Comparison of ENCODE assay signal across 1 cellular context in the genomic region with DNA sequence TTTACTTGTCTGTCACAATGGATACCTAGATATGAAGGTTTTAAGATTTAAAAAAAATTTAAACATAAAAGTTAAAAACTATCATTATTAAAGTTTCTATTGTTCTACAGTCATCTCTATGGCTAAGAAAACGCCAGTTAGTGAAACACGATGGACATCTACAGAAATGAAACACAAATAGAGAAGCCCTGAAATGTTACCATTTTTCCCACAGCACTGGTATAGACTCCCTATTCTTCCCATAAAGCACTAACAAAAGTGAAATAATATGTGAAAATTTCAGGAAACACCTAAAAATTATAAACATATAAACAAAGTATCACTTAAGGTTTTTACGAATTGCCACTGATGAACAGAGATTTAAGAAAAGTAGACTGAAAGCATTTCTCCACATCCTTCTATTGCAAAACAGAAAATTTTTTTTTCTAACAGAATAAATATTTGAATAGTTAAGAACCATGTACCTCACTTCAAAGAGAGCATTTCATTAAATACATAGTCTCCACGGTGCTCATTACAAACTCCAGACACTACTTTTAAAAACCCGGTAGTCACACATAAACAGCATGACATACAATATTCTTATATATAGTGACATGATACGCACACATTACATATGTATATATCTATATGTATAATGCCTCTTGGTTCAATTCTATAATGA.
A peak's percentile ranks its signal among the peaks of the same experiment; 100 is the strongest.
TF ChIP-seq lines count a peak whose summit lies in the region.

No MANE protein-coding gene starts in this region.

TF ChIP-seq in HepG2, 621 proteins besides CTCF, POLR2A, EP300 and RAD21 (continued from another document and continues in another):
- TF ChIP-seq, protein P1, sequence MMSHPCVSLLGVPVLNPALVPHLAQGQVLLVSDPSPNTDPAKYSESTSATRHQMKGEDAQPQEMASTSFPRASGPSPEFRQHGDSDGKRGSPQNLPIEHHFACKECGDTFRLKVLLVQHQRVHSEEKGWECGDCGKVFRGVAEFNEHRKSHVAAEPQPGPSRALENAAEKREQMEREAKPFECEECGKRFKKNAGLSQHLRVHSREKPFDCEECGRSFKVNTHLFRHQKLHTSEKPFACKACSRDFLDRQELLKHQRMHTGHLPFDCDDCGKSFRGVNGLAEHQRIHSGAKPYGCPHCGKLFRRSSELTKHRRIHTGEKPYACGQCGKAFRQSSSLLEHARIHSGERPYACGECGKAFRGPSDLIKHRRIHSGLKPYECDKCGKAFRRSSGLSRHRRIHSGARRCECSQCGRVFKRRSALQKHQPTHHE (CRISPR knock-in tag; IDR thresholded peaks at IDR 0.05; ENCODE audit: borderline replicate concordance) = no peak
- TF ChIP-seq ZNF558 (CRISPR knock-in tag; IDR thresholded peaks at IDR 0.05; ENCODE audit: borderline replicate concordance) (no peak), ZNF83 (CRISPR knock-in tag; IDR thresholded peaks at IDR 0.05; ENCODE audit: borderline replicate concordance) (no peak), SIX1 (CRISPR knock-in tag; IDR thresholded peaks at IDR 0.05; ENCODE audit: borderline replicate concordance) (peak; percentile 75; the same call in 1 of the 2 replicates), ARNT (IDR thresholded peaks at IDR 0.05) (no peak), EED (CRISPR knock-in tag; IDR thresholded peaks at IDR 0.05) (no peak), ATF1 (CRISPR knock-in tag; IDR thresholded peaks at IDR 0.05) (0 out of 2 replicates have a peak, but pooled peaks have one; percentile 10), KMT2B (CRISPR knock-in tag; IDR thresholded peaks at IDR 0.05) (no peak), REL (CRISPR knock-in tag; conservative IDR thresholded peaks at IDR 0.05) (no peak), ZFP1 (CRISPR knock-in tag; IDR thresholded peaks at IDR 0.05) (no peak), ZNF614 (CRISPR knock-in tag; IDR thresholded peaks at IDR 0.05; ENCODE audit: borderline replicate concordance) (no peak), SP5 (CRISPR knock-in tag; IDR thresholded peaks at IDR 0.05; ENCODE audit: borderline replicate concordance, low read depth) (no peak), TBX3 (IDR thresholded peaks at IDR 0.05; ENCODE audit: borderline replicate concordance) (peak; percentile 62; the same call in 1 of the 2 replicates), HDAC2 (CRISPR knock-in tag; IDR thresholded peaks at IDR 0.05) (peak; percentile 73; the same call in 1 of the 2 replicates), NCOA1 (CRISPR knock-in tag; IDR thresholded peaks at IDR 0.05) (no peak), ZNF138 (CRISPR knock-in tag; IDR thresholded peaks at IDR 0.05; ENCODE audit: low read depth) (no peak), ZMYM3 (CRISPR knock-in tag; IDR thresholded peaks at IDR 0.05) (no peak), ZNF335 (CRISPR knock-in tag; IDR thresholded peaks at IDR 0.05) (no peak), NR2F2 (IDR thresholded peaks at IDR 0.05; ENCODE audit: borderline replicate concordance, low read depth) (peak; percentile 50; the same call in 1 of the 2 replicates), NFATC3 (CRISPR knock-in tag; IDR thresholded peaks at IDR 0.05) (no peak), ZNF883 (CRISPR knock-in tag; IDR thresholded peaks at IDR 0.05; ENCODE audit: not compliant biosample characterization) (no peak), CHD2 (IDR thresholded peaks at IDR 0.05; ENCODE audit: low read depth, low read length) (no peak), GZF1 (CRISPR knock-in tag; IDR thresholded peaks at IDR 0.05) (no peak), BORCS8-MEF2B (CRISPR knock-in tag; IDR thresholded peaks at IDR 0.05) (no peak), THAP11 (CRISPR knock-in tag; IDR thresholded peaks at IDR 0.05) (peak; percentile 52), TEAD2 (CRISPR knock-in tag; IDR thresholded peaks at IDR 0.05) (no peak), ZNF577 (CRISPR knock-in tag; IDR thresholded peaks at IDR 0.05; ENCODE audit: borderline replicate concordance, low read depth) (no peak), ZSCAN21 (CRISPR knock-in tag; IDR thresholded peaks at IDR 0.05; ENCODE audit: borderline replicate concordance) (no peak), ZNF652 (CRISPR knock-in tag; IDR thresholded peaks at IDR 0.05; ENCODE audit: borderline replicate concordance, low read depth) (no peak), MAZ (IDR thresholded peaks at IDR 0.05; ENCODE audit: borderline replicate concordance, low read depth, low read length) (no peak), MAZ (CRISPR knock-in tag; IDR thresholded peaks at IDR 0.05; ENCODE audit: low read depth) (no peak), STAT5B (CRISPR knock-in tag; IDR thresholded peaks at IDR 0.05) (no peak), MYNN (CRISPR knock-in tag; IDR thresholded peaks at IDR 0.05; ENCODE audit: low read depth) (no peak), PHF5A (CRISPR knock-in tag; IDR thresholded peaks at IDR 0.05; ENCODE audit: low read depth, unreplicated experiment) (no peak), KDM4B (CRISPR knock-in tag; IDR thresholded peaks at IDR 0.05) (no peak), FOXA1 (IDR thresholded peaks at IDR 0.05) (0 out of 2 replicates have a peak, but pooled peaks have one; percentile 16), FOXA1 (CRISPR knock-in tag; IDR thresholded peaks at IDR 0.05) (peak; percentile 52), ZNF224 (CRISPR knock-in tag; IDR thresholded peaks at IDR 0.05) (no peak), ZBTB3 (CRISPR knock-in tag; IDR thresholded peaks at IDR 0.05; ENCODE audit: borderline replicate concordance, low read depth) (no peak), RNF2 (conservative IDR thresholded peaks at IDR 0.05; ENCODE audit: low read depth) (no peak), KAT8 (CRISPR knock-in tag; IDR thresholded peaks at IDR 0.05) (peak; percentile 18; the same call in 1 of the 2 replicates), NCOR1 (IDR thresholded peaks at IDR 0.05; ENCODE audit: borderline replicate concordance, low read length) (peak; percentile 77; the same call in 1 of the 2 replicates), ZZZ3 (CRISPR knock-in tag; IDR thresholded peaks at IDR 0.05; ENCODE audit: borderline replicate concordance) (no peak)
- TF ChIP-seq, protein P2, sequence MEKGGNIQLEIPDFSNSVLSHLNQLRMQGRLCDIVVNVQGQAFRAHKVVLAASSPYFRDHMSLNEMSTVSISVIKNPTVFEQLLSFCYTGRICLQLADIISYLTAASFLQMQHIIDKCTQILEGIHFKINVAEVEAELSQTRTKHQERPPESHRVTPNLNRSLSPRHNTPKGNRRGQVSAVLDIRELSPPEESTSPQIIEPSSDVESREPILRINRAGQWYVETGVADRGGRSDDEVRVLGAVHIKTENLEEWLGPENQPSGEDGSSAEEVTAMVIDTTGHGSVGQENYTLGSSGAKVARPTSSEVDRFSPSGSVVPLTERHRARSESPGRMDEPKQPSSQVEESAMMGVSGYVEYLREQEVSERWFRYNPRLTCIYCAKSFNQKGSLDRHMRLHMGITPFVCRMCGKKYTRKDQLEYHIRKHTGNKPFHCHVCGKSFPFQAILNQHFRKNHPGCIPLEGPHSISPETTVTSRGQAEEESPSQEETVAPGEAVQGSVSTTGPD (CRISPR knock-in tag; IDR thresholded peaks at IDR 0.05) = no peak
- TF ChIP-seq, protein P3, sequence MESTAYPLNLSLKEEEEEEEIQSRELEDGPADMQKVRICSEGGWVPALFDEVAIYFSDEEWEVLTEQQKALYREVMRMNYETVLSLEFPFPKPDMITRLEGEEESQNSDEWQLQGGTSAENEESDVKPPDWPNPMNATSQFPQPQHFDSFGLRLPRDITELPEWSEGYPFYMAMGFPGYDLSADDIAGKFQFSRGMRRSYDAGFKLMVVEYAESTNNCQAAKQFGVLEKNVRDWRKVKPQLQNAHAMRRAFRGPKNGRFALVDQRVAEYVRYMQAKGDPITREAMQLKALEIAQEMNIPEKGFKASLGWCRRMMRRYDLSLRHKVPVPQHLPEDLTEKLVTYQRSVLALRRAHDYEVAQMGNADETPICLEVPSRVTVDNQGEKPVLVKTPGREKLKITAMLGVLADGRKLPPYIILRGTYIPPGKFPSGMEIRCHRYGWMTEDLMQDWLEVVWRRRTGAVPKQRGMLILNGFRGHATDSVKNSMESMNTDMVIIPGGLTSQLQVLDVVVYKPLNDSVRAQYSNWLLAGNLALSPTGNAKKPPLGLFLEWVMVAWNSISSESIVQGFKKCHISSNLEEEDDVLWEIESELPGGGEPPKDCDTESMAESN (CRISPR knock-in tag; conservative IDR thresholded peaks at IDR 0.05) = no peak
- TF ChIP-seq, protein P4, sequence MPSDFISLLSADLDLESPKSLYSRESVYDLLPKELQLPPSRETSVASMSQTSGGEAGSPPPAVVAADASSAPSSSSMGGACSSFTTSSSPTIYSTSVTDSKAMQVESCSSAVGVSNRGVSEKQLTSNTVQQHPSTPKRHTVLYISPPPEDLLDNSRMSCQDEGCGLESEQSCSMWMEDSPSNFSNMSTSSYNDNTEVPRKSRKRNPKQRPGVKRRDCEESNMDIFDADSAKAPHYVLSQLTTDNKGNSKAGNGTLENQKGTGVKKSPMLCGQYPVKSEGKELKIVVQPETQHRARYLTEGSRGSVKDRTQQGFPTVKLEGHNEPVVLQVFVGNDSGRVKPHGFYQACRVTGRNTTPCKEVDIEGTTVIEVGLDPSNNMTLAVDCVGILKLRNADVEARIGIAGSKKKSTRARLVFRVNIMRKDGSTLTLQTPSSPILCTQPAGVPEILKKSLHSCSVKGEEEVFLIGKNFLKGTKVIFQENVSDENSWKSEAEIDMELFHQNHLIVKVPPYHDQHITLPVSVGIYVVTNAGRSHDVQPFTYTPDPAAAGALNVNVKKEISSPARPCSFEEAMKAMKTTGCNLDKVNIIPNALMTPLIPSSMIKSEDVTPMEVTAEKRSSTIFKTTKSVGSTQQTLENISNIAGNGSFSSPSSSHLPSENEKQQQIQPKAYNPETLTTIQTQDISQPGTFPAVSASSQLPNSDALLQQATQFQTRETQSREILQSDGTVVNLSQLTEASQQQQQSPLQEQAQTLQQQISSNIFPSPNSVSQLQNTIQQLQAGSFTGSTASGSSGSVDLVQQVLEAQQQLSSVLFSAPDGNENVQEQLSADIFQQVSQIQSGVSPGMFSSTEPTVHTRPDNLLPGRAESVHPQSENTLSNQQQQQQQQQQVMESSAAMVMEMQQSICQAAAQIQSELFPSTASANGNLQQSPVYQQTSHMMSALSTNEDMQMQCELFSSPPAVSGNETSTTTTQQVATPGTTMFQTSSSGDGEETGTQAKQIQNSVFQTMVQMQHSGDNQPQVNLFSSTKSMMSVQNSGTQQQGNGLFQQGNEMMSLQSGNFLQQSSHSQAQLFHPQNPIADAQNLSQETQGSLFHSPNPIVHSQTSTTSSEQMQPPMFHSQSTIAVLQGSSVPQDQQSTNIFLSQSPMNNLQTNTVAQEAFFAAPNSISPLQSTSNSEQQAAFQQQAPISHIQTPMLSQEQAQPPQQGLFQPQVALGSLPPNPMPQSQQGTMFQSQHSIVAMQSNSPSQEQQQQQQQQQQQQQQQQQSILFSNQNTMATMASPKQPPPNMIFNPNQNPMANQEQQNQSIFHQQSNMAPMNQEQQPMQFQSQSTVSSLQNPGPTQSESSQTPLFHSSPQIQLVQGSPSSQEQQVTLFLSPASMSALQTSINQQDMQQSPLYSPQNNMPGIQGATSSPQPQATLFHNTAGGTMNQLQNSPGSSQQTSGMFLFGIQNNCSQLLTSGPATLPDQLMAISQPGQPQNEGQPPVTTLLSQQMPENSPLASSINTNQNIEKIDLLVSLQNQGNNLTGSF (CRISPR knock-in tag; IDR thresholded peaks at IDR 0.05) = no peak
- TF ChIP-seq, protein P5, sequence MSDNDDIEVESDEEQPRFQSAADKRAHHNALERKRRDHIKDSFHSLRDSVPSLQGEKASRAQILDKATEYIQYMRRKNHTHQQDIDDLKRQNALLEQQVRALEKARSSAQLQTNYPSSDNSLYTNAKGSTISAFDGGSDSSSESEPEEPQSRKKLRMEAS (IDR thresholded peaks at IDR 0.05) = no peak
- TF ChIP-seq, protein P6, sequence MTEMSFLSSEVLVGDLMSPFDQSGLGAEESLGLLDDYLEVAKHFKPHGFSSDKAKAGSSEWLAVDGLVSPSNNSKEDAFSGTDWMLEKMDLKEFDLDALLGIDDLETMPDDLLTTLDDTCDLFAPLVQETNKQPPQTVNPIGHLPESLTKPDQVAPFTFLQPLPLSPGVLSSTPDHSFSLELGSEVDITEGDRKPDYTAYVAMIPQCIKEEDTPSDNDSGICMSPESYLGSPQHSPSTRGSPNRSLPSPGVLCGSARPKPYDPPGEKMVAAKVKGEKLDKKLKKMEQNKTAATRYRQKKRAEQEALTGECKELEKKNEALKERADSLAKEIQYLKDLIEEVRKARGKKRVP (CRISPR knock-in tag; IDR thresholded peaks at IDR 0.05) = 0 out of 4 replicates have a peak, but pooled peaks of 1 of the 2 experiments have one; percentile 31
- TF ChIP-seq, protein P7, sequence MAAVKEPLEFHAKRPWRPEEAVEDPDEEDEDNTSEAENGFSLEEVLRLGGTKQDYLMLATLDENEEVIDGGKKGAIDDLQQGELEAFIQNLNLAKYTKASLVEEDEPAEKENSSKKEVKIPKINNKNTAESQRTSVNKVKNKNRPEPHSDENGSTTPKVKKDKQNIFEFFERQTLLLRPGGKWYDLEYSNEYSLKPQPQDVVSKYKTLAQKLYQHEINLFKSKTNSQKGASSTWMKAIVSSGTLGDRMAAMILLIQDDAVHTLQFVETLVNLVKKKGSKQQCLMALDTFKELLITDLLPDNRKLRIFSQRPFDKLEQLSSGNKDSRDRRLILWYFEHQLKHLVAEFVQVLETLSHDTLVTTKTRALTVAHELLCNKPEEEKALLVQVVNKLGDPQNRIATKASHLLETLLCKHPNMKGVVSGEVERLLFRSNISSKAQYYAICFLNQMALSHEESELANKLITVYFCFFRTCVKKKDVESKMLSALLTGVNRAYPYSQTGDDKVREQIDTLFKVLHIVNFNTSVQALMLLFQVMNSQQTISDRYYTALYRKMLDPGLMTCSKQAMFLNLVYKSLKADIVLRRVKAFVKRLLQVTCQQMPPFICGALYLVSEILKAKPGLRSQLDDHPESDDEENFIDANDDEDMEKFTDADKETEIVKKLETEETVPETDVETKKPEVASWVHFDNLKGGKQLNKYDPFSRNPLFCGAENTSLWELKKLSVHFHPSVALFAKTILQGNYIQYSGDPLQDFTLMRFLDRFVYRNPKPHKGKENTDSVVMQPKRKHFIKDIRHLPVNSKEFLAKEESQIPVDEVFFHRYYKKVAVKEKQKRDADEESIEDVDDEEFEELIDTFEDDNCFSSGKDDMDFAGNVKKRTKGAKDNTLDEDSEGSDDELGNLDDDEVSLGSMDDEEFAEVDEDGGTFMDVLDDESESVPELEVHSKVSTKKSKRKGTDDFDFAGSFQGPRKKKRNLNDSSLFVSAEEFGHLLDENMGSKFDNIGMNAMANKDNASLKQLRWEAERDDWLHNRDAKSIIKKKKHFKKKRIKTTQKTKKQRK (IDR thresholded peaks at IDR 0.05; ENCODE audit: low read length) = no peak
